Comparison of ENCODE assay signal across 19 cellular contexts in the genomic region with DNA sequence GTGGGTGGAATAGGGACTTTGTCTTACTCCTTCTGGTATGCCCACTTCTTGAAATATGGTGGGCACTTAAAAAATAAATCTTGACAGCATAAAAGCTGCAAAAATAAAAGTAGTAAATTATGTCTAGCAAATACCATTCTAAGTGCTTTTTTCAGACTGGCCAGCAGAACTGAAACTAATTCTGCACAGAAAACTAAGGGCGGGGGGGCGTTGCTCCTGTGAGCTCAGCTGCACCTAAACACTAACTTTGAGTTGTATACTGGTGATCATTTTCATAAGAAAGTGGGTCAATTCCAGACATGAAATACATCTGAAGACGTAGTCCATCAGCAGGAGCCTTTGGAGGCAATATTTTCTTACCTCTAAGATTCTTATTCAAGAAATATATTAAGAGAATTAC.
DNase-seq lines count a peak whose midpoint lies in the region; ATAC-seq, FAIRE-seq and TF ChIP-seq lines count a peak whose summit lies in the region.
"Had no signal": no experiment of that assay in that cellular context is flagged by ENCODE, and none has a peak within 500 bp of the region (broad histone marks: within the 10 kb centered on the region; RNA-seq: fewer than 3 reads in every experiment).

No MANE protein-coding gene starts in this region.

- peak overlapping the region; percentile 33; the same call in 1 of the 2 replicates for H3K9ac ChIP-seq in Karpas-422 (ENCODE audit: low read length)
- no peak overlapping the region for H3K9ac ChIP-seq in kidney (ENCODE audit: low read length in 2 of 2)
- H3K9ac ChIP-seq: KMS-11 had no signal

- no peak overlapping the region for H3K4me3 Mint-ChIP-seq in stimulated activated memory B cell treated with anti-CD40 and anti-IgM and Interleukin-4, amounts not matched to agents 10 μg/mL and 1 μg/mL and 100 μg/mL, for 72 hours
- no peak overlapping the region for H3K4me3 Mint-ChIP-seq in naive thymus-derived CD8-positive, alpha-beta T cell
- H3K4me3 Mint-ChIP-seq: activated naive CD4-positive, alpha-beta T cell treated with anti-CD3 and anti-CD28 coated beads for 36 hours; endodermal cell; immature natural killer cell; stimulated activated effector memory CD8-positive, alpha-beta T cell treated with anti-CD3 and anti-CD28 coated beads, Interleukin-12 subunit alpha, Interleukin-12 subunit beta, amount 100 ng/mL, for 72 hours had no signal

- ATAC-seq in GM19035 (IDR thresholded peaks at IDR 0.05; ENCODE audit: unreplicated experiment), result peak; percentile 63
- ATAC-seq in GM21723 (IDR thresholded peaks at IDR 0.05; ENCODE audit: unreplicated experiment), result peak; percentile 55
- peak; percentile 64 for ATAC-seq in stimulated activated memory B cell treated with anti-CD40 and anti-IgM and Interleukin-4, amounts not matched to agents 10 μg/mL and 1 μg/mL and 100 μg/mL, for 72 hours
- no peak for ATAC-seq in naive thymus-derived CD8-positive, alpha-beta T cell
- ATAC-seq: heart left ventricle; lower lobe of right lung; stimulated activated effector memory CD8-positive, alpha-beta T cell treated with anti-CD3 and anti-CD28 coated beads, Interleukin-12 subunit alpha, Interleukin-12 subunit beta, amount 100 ng/mL, for 72 hours had no signal

- no peaks in the 10 kb centered on the region for H3K36me3 Mint-ChIP-seq in stimulated activated memory B cell treated with anti-CD40 and anti-IgM and Interleukin-4, amounts not matched to agents 10 μg/mL and 1 μg/mL and 100 μg/mL, for 72 hours
- peaks cover 0 to 4% (median 0%) of the 10 kb centered on the region in 3 donors for H3K36me3 Mint-ChIP-seq in naive thymus-derived CD8-positive, alpha-beta T cell
- H3K36me3 Mint-ChIP-seq: immature natural killer cell; stimulated activated effector memory CD8-positive, alpha-beta T cell treated with anti-CD3 and anti-CD28 coated beads, Interleukin-12 subunit alpha, Interleukin-12 subunit beta, amount 100 ng/mL, for 72 hours had no signal

- H3K27me3 ChIP-seq in Karpas-422 (ENCODE audit: low read length) (no peaks in the 10 kb centered on the region), BE2C (no peaks in the 10 kb centered on the region)
- H3K27me3 ChIP-seq: heart left ventricle, right atrium auricular region had no signal

- no peaks in the 10 kb centered on the region for H3K9me3 ChIP-seq in Karpas-422 (ENCODE audit: low read length)
- H3K9me3 ChIP-seq in BE2C, result no peaks in the 10 kb centered on the region
- no peaks in the 10 kb centered on the region for H3K9me3 ChIP-seq in kidney (ENCODE audit: control insufficient read depth in 1 of 2, low read length in 2 of 2)
- H3K9me3 ChIP-seq: heart left ventricle, lower lobe of right lung, right atrium auricular region had no signal

- H3K4me2 ChIP-seq in Karpas-422 (ENCODE audit: low read depth, low read length, poor library complexity, severe bottlenecking), result peak overlapping the region; percentile 62
- H3K4me2 ChIP-seq: KMS-11 had no signal

- H3K9me3 Mint-ChIP-seq in stimulated activated memory B cell treated with anti-CD40 and anti-IgM and Interleukin-4, amounts not matched to agents 10 μg/mL and 1 μg/mL and 100 μg/mL, for 72 hours, result peaks cover 3% of the 10 kb centered on the region
- peaks cover 0 to 2% (median 0%) of the 10 kb centered on the region in 9 donors for H3K9me3 Mint-ChIP-seq in naive thymus-derived CD8-positive, alpha-beta T cell
- H3K9me3 Mint-ChIP-seq: activated naive CD4-positive, alpha-beta T cell treated with anti-CD3 and anti-CD28 coated beads for 36 hours; endodermal cell; stimulated activated effector memory CD8-positive, alpha-beta T cell treated with anti-CD3 and anti-CD28 coated beads, Interleukin-12 subunit alpha, Interleukin-12 subunit beta, amount 100 ng/mL, for 72 hours had no signal

- peak overlapping the region; percentile 55 for H3K27ac ChIP-seq in Karpas-422 (ENCODE audit: low read length)
- no peak overlapping the region for H3K27ac ChIP-seq in kidney (ENCODE audit: low read depth in 2 of 2, low read length in 2 of 2)
- H3K27ac ChIP-seq: heart left ventricle, KMS-11, lower lobe of right lung, right atrium auricular region had no signal

- H4K20me1 ChIP-seq in Karpas-422 (ENCODE audit: insufficient read depth, low read depth, low read length), result no peaks in the 10 kb centered on the region

- POLR2A ChIA-PET in naive thymus-derived CD8-positive, alpha-beta T cell (lab: Charles Lee), result no interaction called here

- no peaks in the 10 kb centered on the region for H3K79me2 ChIP-seq in Karpas-422 (ENCODE audit: low read length)

- intact Hi-C loops in kidney (cut with DNase I), result no loop called here

- DNase-seq in Karpas-422 (peak; percentile 79), BE2C (no peak), kidney (no peak)
- DNase-seq in naive thymus-derived CD8-positive, alpha-beta T cell, result no peak
- DNase-seq: activated CD4-positive, alpha-beta T cell treated with anti-CD3 and anti-CD28 coated beads, Interleukin-2, amount 50 U/mL, for 1 hour; activated naive CD4-positive, alpha-beta T cell treated with anti-CD3 and anti-CD28 coated beads for 36 hours; COR-L47; endodermal cell; heart left ventricle; immature natural killer cell; lower lobe of right lung had no signal

- H2AFZ ChIP-seq in Karpas-422 (ENCODE audit: low read length), result no peak overlapping the region

- peak overlapping the region; percentile 1; the same call in 1 of the 2 replicates for H3K4me3 ChIP-seq in Karpas-422 (ENCODE audit: low read length)
- no peak overlapping the region for H3K4me3 ChIP-seq in BE2C (ENCODE audit: low read depth, low read length)
- H3K4me3 ChIP-seq in kidney (ENCODE audit: low read length in 2 of 2), result no peak overlapping the region
- H3K4me3 ChIP-seq: heart left ventricle, lower lobe of right lung, right atrium auricular region had no signal

- no peak for FAIRE-seq in kidney (lab: Jason Lieb, UNC)
- FAIRE-seq: astrocyte, TTC549 had no signal

- TF ChIP-seq CTCF in BE2C (IDR thresholded peaks at IDR 0.05; ENCODE audit: low read depth, low read length), result no peak
- no peak for TF ChIP-seq CTCF in kidney (IDR thresholded peaks at IDR 0.05; ENCODE audit: borderline replicate concordance, extremely low read depth, insufficient read depth)

- no peaks in the 10 kb centered on the region for H3K9me2 ChIP-seq in Karpas-422 (replicated peaks; ENCODE audit: insufficient read depth, low read length)

- no peak overlapping the region for H3K27ac Mint-ChIP-seq in stimulated activated memory B cell treated with anti-CD40 and anti-IgM and Interleukin-4, amounts not matched to agents 10 μg/mL and 1 μg/mL and 100 μg/mL, for 72 hours
- H3K27ac Mint-ChIP-seq in naive thymus-derived CD8-positive, alpha-beta T cell, result peak overlapping the region in 1 of 10 donors; percentile 18
- H3K27ac Mint-ChIP-seq: activated naive CD4-positive, alpha-beta T cell treated with anti-CD3 and anti-CD28 coated beads for 36 hours; endodermal cell; immature natural killer cell; stimulated activated effector memory CD8-positive, alpha-beta T cell treated with anti-CD3 and anti-CD28 coated beads, Interleukin-12 subunit alpha, Interleukin-12 subunit beta, amount 100 ng/mL, for 72 hours had no signal

- peaks cover 9% of the 10 kb centered on the region for H3K27me3 Mint-ChIP-seq in stimulated activated memory B cell treated with anti-CD40 and anti-IgM and Interleukin-4, amounts not matched to agents 10 μg/mL and 1 μg/mL and 100 μg/mL, for 72 hours
- H3K27me3 Mint-ChIP-seq in naive thymus-derived CD8-positive, alpha-beta T cell, result peaks cover 6 to 24% (median 11%) of the 10 kb centered on the region in 5 donors

- H3K36me3 ChIP-seq in Karpas-422 (ENCODE audit: insufficient read depth, low read length) (no peaks in the 10 kb centered on the region), BE2C (no peaks in the 10 kb centered on the region), kidney (ENCODE audit: control insufficient read depth in 1 of 2, insufficient read depth in 2 of 2, low read length in 2 of 2) (no peaks in the 10 kb centered on the region)
- H3K36me3 ChIP-seq: heart left ventricle, lower lobe of right lung, right atrium auricular region had no signal

- H3K4me1 ChIP-seq in Karpas-422 (ENCODE audit: low read length), result peaks cover 46% of the 10 kb centered on the region
- H3K4me1 ChIP-seq in BE2C, result no peaks in the 10 kb centered on the region
- H3K4me1 ChIP-seq in kidney (ENCODE audit: control insufficient read depth in 1 of 2, insufficient read depth in 1 of 2, low read depth in 1 of 2, low read length in 2 of 2), result no peaks in the 10 kb centered on the region
- H3K4me1 ChIP-seq: heart left ventricle, lower lobe of right lung, right atrium auricular region had no signal

- H3K4me1 Mint-ChIP-seq in stimulated activated memory B cell treated with anti-CD40 and anti-IgM and Interleukin-4, amounts not matched to agents 10 μg/mL and 1 μg/mL and 100 μg/mL, for 72 hours, result peaks cover 18% of the 10 kb centered on the region
- H3K4me1 Mint-ChIP-seq in naive thymus-derived CD8-positive, alpha-beta T cell, result no peaks in the 10 kb centered on the region
- H3K4me1 Mint-ChIP-seq: immature natural killer cell; stimulated activated effector memory CD8-positive, alpha-beta T cell treated with anti-CD3 and anti-CD28 coated beads, Interleukin-12 subunit alpha, Interleukin-12 subunit beta, amount 100 ng/mL, for 72 hours had no signal

Comparison
In these comparisons a context has a peak if more than half of its experiments do, and no peak if none do; other contexts are left out.
1. ATAC-seq: peak in GM19035 (single experiment), GM21723 (single experiment) and stimulated activated memory B cell treated with anti-CD40 and anti-IgM and Interleukin-4, amounts not matched to agents 10 μg/mL and 1 μg/mL and 100 μg/mL, for 72 hours (single experiment); none in naive thymus-derived CD8-positive, alpha-beta T cell (0 of 2).